ENCODE assay signal across 1 cellular context in the genomic region with DNA sequence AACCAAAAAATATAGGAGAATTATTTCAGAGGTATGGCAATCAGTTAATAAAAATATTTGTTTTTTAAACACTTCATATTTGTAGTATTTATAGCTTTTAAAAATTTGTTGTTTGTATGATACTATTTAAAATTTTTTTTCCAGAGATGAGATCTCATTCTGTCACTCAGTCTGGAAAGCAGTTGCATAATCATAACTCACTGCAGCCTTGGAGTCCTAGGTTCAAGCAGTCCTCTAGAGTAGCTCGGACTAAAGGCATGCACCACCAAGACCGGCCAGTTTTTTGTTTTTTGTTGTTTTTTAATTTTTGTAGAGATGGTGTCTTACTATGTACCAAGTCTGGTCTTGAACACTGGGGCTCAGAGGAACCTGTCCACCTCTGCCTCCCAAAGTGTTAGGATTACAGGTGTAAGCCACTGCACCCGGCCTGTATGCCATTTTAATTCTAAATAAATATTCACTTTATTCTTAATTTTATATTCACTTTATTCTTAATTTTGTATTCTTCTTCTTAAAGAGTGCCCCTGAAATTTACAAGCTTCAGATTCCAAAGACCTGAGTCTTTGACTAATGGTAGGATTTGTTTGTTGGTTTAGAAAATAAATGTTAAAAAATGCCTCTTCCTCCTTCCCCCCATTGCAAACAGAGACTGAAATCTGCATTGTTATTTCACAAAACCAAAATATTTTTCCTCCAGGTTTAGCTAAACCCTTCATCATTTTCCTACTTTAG.
TF ChIP-seq lines count a peak whose summit lies in the region.

No MANE protein-coding gene starts in this region.

TF ChIP-seq in WTC11, 78 proteins besides CTCF, POLR2A, EP300 and RAD21 (continued from another document):
- TF ChIP-seq, protein P1, sequence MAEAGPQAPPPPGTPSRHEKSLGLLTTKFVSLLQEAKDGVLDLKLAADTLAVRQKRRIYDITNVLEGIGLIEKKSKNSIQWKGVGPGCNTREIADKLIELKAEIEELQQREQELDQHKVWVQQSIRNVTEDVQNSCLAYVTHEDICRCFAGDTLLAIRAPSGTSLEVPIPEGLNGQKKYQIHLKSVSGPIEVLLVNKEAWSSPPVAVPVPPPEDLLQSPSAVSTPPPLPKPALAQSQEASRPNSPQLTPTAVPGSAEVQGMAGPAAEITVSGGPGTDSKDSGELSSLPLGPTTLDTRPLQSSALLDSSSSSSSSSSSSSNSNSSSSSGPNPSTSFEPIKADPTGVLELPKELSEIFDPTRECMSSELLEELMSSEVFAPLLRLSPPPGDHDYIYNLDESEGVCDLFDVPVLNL (CRISPR knock-in tag; IDR thresholded peaks at IDR 0.05; ENCODE audit: borderline replicate concordance, low read depth), result no peak
- TF ChIP-seq, protein P2, sequence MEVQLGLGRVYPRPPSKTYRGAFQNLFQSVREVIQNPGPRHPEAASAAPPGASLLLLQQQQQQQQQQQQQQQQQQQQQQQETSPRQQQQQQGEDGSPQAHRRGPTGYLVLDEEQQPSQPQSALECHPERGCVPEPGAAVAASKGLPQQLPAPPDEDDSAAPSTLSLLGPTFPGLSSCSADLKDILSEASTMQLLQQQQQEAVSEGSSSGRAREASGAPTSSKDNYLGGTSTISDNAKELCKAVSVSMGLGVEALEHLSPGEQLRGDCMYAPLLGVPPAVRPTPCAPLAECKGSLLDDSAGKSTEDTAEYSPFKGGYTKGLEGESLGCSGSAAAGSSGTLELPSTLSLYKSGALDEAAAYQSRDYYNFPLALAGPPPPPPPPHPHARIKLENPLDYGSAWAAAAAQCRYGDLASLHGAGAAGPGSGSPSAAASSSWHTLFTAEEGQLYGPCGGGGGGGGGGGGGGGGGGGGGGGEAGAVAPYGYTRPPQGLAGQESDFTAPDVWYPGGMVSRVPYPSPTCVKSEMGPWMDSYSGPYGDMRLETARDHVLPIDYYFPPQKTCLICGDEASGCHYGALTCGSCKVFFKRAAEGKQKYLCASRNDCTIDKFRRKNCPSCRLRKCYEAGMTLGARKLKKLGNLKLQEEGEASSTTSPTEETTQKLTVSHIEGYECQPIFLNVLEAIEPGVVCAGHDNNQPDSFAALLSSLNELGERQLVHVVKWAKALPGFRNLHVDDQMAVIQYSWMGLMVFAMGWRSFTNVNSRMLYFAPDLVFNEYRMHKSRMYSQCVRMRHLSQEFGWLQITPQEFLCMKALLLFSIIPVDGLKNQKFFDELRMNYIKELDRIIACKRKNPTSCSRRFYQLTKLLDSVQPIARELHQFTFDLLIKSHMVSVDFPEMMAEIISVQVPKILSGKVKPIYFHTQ (CRISPR knock-in tag; IDR thresholded peaks at IDR 0.05), result no peak
- TF ChIP-seq ETV6 (CRISPR knock-in tag; IDR thresholded peaks at IDR 0.05) (no peak), ZNF232 (CRISPR knock-in tag; IDR thresholded peaks at IDR 0.05) (no peak), E2F1 (CRISPR knock-in tag; IDR thresholded peaks at IDR 0.05) (no peak), ELF4 (CRISPR knock-in tag; IDR thresholded peaks at IDR 0.05; ENCODE audit: low read depth) (no peak), GRHL2 (CRISPR knock-in tag; IDR thresholded peaks at IDR 0.05; ENCODE audit: insufficient replicate concordance, severe bottlenecking) (no peak), TEAD1 (CRISPR knock-in tag; IDR thresholded peaks at IDR 0.05) (no peak)
